In genomic region chr5:139473105-139473504, GRCh38 we compare ENCODE assay signal across 1 cellular context.
TF ChIP-seq lines count a peak whose summit lies in the region.

No MANE protein-coding gene starts in this region.

TF ChIP-seq in endothelial cell of umbilical vein, 7 proteins besides CTCF, POLR2A, EP300 and RAD21 (continued from another document):
- no peak for TF ChIP-seq MYC (IDR thresholded peaks at IDR 0.05; ENCODE audit: low read depth, low read length)
- no peak for TF ChIP-seq JUN (IDR thresholded peaks at IDR 0.05; ENCODE audit: borderline replicate concordance, insufficient read depth, insufficient read length, low read depth)
- TF ChIP-seq MAX (IDR thresholded peaks at IDR 0.05; ENCODE audit: insufficient read depth, insufficient read length): no peak
- TF ChIP-seq GATA2 (IDR thresholded peaks at IDR 0.05; ENCODE audit: insufficient read depth, insufficient read length, low read depth, low read length): no peak
